ENCODE assay signal across 30 cellular contexts in genomic region chr2:53652131-53652530, GRCh38.
"Had no signal": no experiment of that assay in that cellular context is flagged by ENCODE, and none has a peak within 500 bp of the region (broad histone marks: within the 10 kb centered on the region; RNA-seq: fewer than 3 reads in every experiment).

No MANE protein-coding gene starts in this region.

- H3K4me3 Mint-ChIP-seq: immature natural killer cell; mesothelial cell of epicardium; naive thymus-derived CD4-positive, alpha-beta T cell; natural killer cell treated with Interleukin-12 subunit alpha and Interleukin-12 subunit beta and Interleukin-15 and Interleukin-18, amount 100 ng/mL, for 72 hours; stimulated activated effector memory CD8-positive, alpha-beta T cell treated with anti-CD3 and anti-CD28 coated beads, Interleukin-12 subunit alpha, Interleukin-12 subunit beta, amount 100 ng/mL, for 72 hours; stimulated activated naive CD8-positive, alpha-beta T cell treated with anti-CD3 and anti-CD28 coated beads, Interleukin-15, Interleukin-2, amounts not matched to agents 100 ng/mL and 50 ng/mL, for 24 hours had no signal

- H3K27me3 Mint-ChIP-seq: stimulated activated naive CD8-positive, alpha-beta T cell treated with anti-CD3 and anti-CD28 coated beads, Interleukin-15, Interleukin-2, amounts not matched to agents 100 ng/mL and 50 ng/mL, for 24 hours had no signal

- H3K9me3 ChIP-seq: lower lobe of right lung, mucosa of descending colon, pancreas, prostate gland, suprapubic skin, thoracic aorta, tibial artery, upper lobe of right lung had no signal

- H3K27ac ChIP-seq: left lung, lower lobe of right lung, pancreas, prostate gland, skin epidermis, suprapubic skin, thoracic aorta, tibial artery, upper lobe of right lung had no signal

- H3K36me3 Mint-ChIP-seq: immature natural killer cell; natural killer cell treated with Interleukin-12 subunit alpha and Interleukin-12 subunit beta and Interleukin-15 and Interleukin-18, amount 100 ng/mL, for 72 hours; stimulated activated effector memory CD8-positive, alpha-beta T cell treated with anti-CD3 and anti-CD28 coated beads, Interleukin-12 subunit alpha, Interleukin-12 subunit beta, amount 100 ng/mL, for 72 hours had no signal

- H3K4me1 Mint-ChIP-seq: immature natural killer cell; mesothelial cell of epicardium; naive thymus-derived CD4-positive, alpha-beta T cell; stimulated activated effector memory CD8-positive, alpha-beta T cell treated with anti-CD3 and anti-CD28 coated beads, Interleukin-12 subunit alpha, Interleukin-12 subunit beta, amount 100 ng/mL, for 72 hours had no signal

- H3K27ac Mint-ChIP-seq: immature natural killer cell; mesothelial cell of epicardium; naive thymus-derived CD4-positive, alpha-beta T cell; natural killer cell treated with Interleukin-12 subunit alpha and Interleukin-12 subunit beta and Interleukin-15 and Interleukin-18, amount 100 ng/mL, for 72 hours; stimulated activated effector memory CD8-positive, alpha-beta T cell treated with anti-CD3 and anti-CD28 coated beads, Interleukin-12 subunit alpha, Interleukin-12 subunit beta, amount 100 ng/mL, for 72 hours; stimulated activated naive CD8-positive, alpha-beta T cell treated with anti-CD3 and anti-CD28 coated beads, Interleukin-15, Interleukin-2, amounts not matched to agents 100 ng/mL and 50 ng/mL, for 24 hours had no signal

- H3K9me3 Mint-ChIP-seq: natural killer cell treated with Interleukin-12 subunit alpha and Interleukin-12 subunit beta and Interleukin-15 and Interleukin-18, amount 100 ng/mL, for 72 hours; stimulated activated effector memory CD8-positive, alpha-beta T cell treated with anti-CD3 and anti-CD28 coated beads, Interleukin-12 subunit alpha, Interleukin-12 subunit beta, amount 100 ng/mL, for 72 hours; stimulated activated naive CD8-positive, alpha-beta T cell treated with anti-CD3 and anti-CD28 coated beads, Interleukin-15, Interleukin-2, amounts not matched to agents 100 ng/mL and 50 ng/mL, for 24 hours had no signal

- H3K4me3 ChIP-seq: left lung, lower lobe of right lung, mucosa of descending colon, pancreas, prostate gland, skin epidermis, suprapubic skin, thoracic aorta, tibial artery, upper lobe of right lung had no signal

- H3K4me1 ChIP-seq: left lung, lower lobe of right lung, pancreas, prostate gland, suprapubic skin, tibial artery, upper lobe of right lung had no signal

- H3K27me3 ChIP-seq: left lung, pancreas, suprapubic skin, tibial artery, upper lobe of right lung had no signal

- H3K36me3 ChIP-seq: left lung, lower lobe of right lung, pancreas, prostate gland, suprapubic skin, thoracic aorta, tibial artery, upper lobe of right lung had no signal

- DNase-seq: hypothalamus; immature natural killer cell; kidney; left colon; left lung; lower lobe of right lung; mesendoderm; mucosa of descending colon; naive thymus-derived CD4-positive, alpha-beta T cell; pancreas; posterior cingulate gyrus; retina; right cardiac atrium; stimulated activated CD4-positive, alpha-beta T cell treated with anti-CD3 and anti-CD28 coated beads, Interleukin-12 subunit alpha, Interleukin-12 subunit beta, amount 100 ng/mL, for 4 hours; stimulated activated CD4-positive, alpha-beta T cell treated with anti-CD3 and anti-CD28 coated beads, Interleukin-15, amount 100 ng/mL, for 24 hours; stimulated activated CD4-positive, alpha-beta T cell treated with anti-CD3 and anti-CD28 coated beads, Interleukin-2, amount 100 ng/mL, for 24 hours; stimulated activated CD4-positive, alpha-beta T cell treated with anti-CD3 and anti-CD28 coated beads, Interleukin-4, amount 100 ng/mL, for 1 hour; stimulated activated naive CD4-positive, alpha-beta T cell; tibial artery; trophoblast cell; upper lobe of right lung had no signal

- ATAC-seq: left colon; left lung; lower lobe of right lung; mucosa of descending colon; naive thymus-derived CD4-positive, alpha-beta T cell; natural killer cell treated with Interleukin-12 subunit alpha and Interleukin-12 subunit beta and Interleukin-15 and Interleukin-18, amount 100 ng/mL, for 72 hours; pancreas; right cardiac atrium; sciatic nerve; stimulated activated effector memory CD8-positive, alpha-beta T cell treated with anti-CD3 and anti-CD28 coated beads, Interleukin-12 subunit alpha, Interleukin-12 subunit beta, amount 100 ng/mL, for 72 hours; upper lobe of right lung had no signal
